ENCODE assay signal across 7 cellular contexts in the genomic region with DNA sequence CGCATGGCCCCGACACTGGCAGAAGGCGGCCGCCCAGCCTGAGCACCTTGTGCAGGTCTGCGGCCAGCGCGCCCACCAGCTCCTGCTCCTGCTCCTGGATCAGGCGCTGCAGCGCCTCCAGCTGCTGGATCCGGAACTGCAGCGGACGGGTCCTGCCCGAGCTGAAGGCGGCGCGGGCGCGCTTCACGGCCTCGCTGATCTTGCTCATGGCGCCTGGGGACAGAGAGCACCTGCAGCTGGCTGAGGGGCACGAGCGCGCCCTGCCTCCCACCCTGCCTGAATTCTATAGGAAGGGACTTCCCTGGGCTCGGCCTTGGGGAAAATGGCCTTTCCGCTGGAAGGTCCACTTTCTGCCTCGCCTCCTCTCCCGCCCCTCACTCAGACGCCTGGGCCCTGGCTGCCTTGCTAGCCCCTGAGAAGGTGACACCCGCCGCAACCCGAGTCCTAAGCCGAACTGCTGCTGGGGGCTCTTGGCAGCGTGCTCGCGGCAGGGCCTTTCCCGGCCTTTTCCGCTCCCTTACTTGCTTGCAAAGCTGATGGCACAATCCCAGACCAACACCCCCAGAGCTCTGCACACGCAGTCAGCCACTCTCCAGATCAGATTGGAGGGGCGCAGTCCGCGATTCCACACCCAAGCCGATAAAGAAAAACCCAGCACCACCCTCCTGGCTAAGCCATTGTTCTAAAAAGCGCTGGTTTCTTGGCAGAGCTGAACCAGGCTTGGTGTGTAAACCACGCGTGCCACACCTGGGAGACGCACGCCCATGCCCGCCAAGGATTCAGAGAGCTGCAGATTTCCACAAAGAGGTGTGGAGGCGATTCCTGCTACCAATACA. TPM values are rescaled to one million over a fixed set of nuclear protein-coding genes. Genes with fewer than 3 reads are reported as not detected.
DNase-seq lines count a peak whose midpoint lies in the region; ATAC-seq and TF ChIP-seq lines count a peak whose summit lies in the region.

No MANE protein-coding gene starts in this region.

- peak overlapping the region; percentile 62 for H3K4me3 Mint-ChIP-seq in activated CD4-positive, alpha-beta T cell treated with anti-CD3 and anti-CD28 coated beads for 36 hours
- H3K4me3 Mint-ChIP-seq in chondrocyte (ENCODE audit: unreplicated experiment) = peak overlapping the region; percentile 48

- DNase-seq in NCI-H1436 treated with DMSO at 0.1 percent for 48 hours (lab: John Stamatoyannopoulos, UW) = peak; percentile 78
- peak; percentile 95 for DNase-seq in activated CD4-positive, alpha-beta T cell treated with anti-CD3 and anti-CD28 coated beads for 36 hours
- no peak for DNase-seq in chondrocyte (ENCODE audit: low spot score)
- peak; percentile 44 for DNase-seq in kidney glomerular epithelial cell (lab: John Stamatoyannopoulos, UW)
- DNase-seq in stimulated activated CD4-positive, alpha-beta T cell treated with anti-CD3 and anti-CD28 coated beads, Interleukin-15, amount 100 ng/mL, for 24 hours = peak; percentile 92

- H3K27me3 Mint-ChIP-seq in activated CD4-positive, alpha-beta T cell treated with anti-CD3 and anti-CD28 coated beads for 36 hours = no peaks in the 10 kb centered on the region
- peaks cover 3% of the 10 kb centered on the region for H3K27me3 Mint-ChIP-seq in chondrocyte (ENCODE audit: low read depth)

- H3K9me3 Mint-ChIP-seq in activated CD4-positive, alpha-beta T cell treated with anti-CD3 and anti-CD28 coated beads for 36 hours (ENCODE audit: low read depth) = no peaks in the 10 kb centered on the region
- H3K9me3 Mint-ChIP-seq in chondrocyte (ENCODE audit: low read depth) = no peaks in the 10 kb centered on the region

- intact Hi-C loops in activated CD4-positive, alpha-beta T cell treated with anti-CD3 and anti-CD28 coated beads for 36 hours (cut with DNase I, micrococcal nuclease) = loop anchor here (5.0 to 10.0 kb wide), 2 partner anchors 60 to 98 kb away; a partner anchor contains a TSS

- H3K4me1 Mint-ChIP-seq in activated CD4-positive, alpha-beta T cell treated with anti-CD3 and anti-CD28 coated beads for 36 hours = peaks cover 10% of the 10 kb centered on the region
- peaks cover 15% of the 10 kb centered on the region for H3K4me1 Mint-ChIP-seq in chondrocyte (ENCODE audit: low read depth)

- POLR2A ChIA-PET in activated CD4-positive, alpha-beta T cell treated with anti-CD3 and anti-CD28 coated beads for 36 hours (lab: Charles Lee) = no interaction called here

- TF ChIP-seq CTCF in chondrocyte (IDR thresholded peaks at IDR 0.05) = peak; percentile 91

- H3K27ac Mint-ChIP-seq in activated CD4-positive, alpha-beta T cell treated with anti-CD3 and anti-CD28 coated beads for 36 hours = no peak overlapping the region
- H3K27ac Mint-ChIP-seq in chondrocyte (ENCODE audit: unreplicated experiment) = no peak overlapping the region

- H3K36me3 Mint-ChIP-seq in activated CD4-positive, alpha-beta T cell treated with anti-CD3 and anti-CD28 coated beads for 36 hours (ENCODE audit: low read depth) = no peaks in the 10 kb centered on the region
- no peaks in the 10 kb centered on the region for H3K36me3 Mint-ChIP-seq in chondrocyte (ENCODE audit: low read depth)

- CTCF ChIA-PET in activated CD4-positive, alpha-beta T cell treated with anti-CD3 and anti-CD28 coated beads for 36 hours (lab: Charles Lee) = interaction anchor here (0.6 to 5.5 kb wide), 33 partner anchors 9 to 1218 kb away, joined by 3 to 37 read pairs (median 3); a partner anchor contains a TSS

- ATAC-seq in GM18909 (IDR thresholded peaks at IDR 0.05; ENCODE audit: poor library complexity, unreplicated experiment) (peak; percentile 62), GM18867 (IDR thresholded peaks at IDR 0.05; ENCODE audit: unreplicated experiment) (no peak)
- ATAC-seq in activated CD4-positive, alpha-beta T cell treated with anti-CD3 and anti-CD28 coated beads for 36 hours = peak; percentile 95

RNA-seq across cellular contexts. Expression of a gene that starts 3.0 kb away (rescaled TPM):
- not detected for total RNA-seq in activated CD4-positive, alpha-beta T cell treated with anti-CD3 and anti-CD28 coated beads for 36 hours
- 1.6 TPM in 1 of 3 replicates, not detected in the others for total RNA-seq in chondrocyte

RNA-seq across cellular contexts. Expression of a gene that starts 28.8 kb away (rescaled TPM):
- total RNA-seq in activated CD4-positive, alpha-beta T cell treated with anti-CD3 and anti-CD28 coated beads for 36 hours = not detected
- total RNA-seq in chondrocyte = not detected in 3 replicates
